ENCODE assay signal across 8 cellular contexts in genomic region chr1:89843279-89844121, GRCh38. TPM values are rescaled to one million over a fixed set of nuclear protein-coding genes. Genes with fewer than 3 reads are reported as not detected.
DNase-seq lines count a peak whose midpoint lies in the region; ATAC-seq and TF ChIP-seq lines count a peak whose summit lies in the region.

No MANE protein-coding gene starts in this region.

- H3K9me3 ChIP-seq in heart left ventricle = no peaks in the 10 kb centered on the region
- no peaks in the 10 kb centered on the region for H3K9me3 ChIP-seq in uterus

- 5 to 10% (median 5%) methylated on average over 28 to 63 of the region's 63 CpGs for WGBS in heart left ventricle, 4 donors

- peaks cover 0 to 40% (median 12%) of the 10 kb centered on the region in 12 donors for H3K4me1 ChIP-seq in heart left ventricle
- no peaks in the 10 kb centered on the region for H3K4me1 ChIP-seq in uterus

- H3K36me3 ChIP-seq in heart left ventricle = peaks cover 0 to 10% (median 0%) of the 10 kb centered on the region in 9 donors
- no peaks in the 10 kb centered on the region for H3K36me3 ChIP-seq in uterus

- peak overlapping the region in 11 of 12 donors; percentile 54 to 88 (median 73) for H3K27ac ChIP-seq in heart left ventricle
- peak overlapping the region; percentile 83 to 86 for H3K27ac ChIP-seq in uterus

- peak; percentile 81 for ATAC-seq in GM21576 (IDR thresholded peaks at IDR 0.05; ENCODE audit: unreplicated experiment)
- peak; percentile 95 for ATAC-seq in SK-N-SH treated with all-trans-retinoic acid at 6 μM for 48 hours
- ATAC-seq in heart left ventricle = peak; percentile 85 to 97 (median 94)

- peak overlapping the region; percentile 61 for H3K4me3 ChIP-seq in Jurkat, Clone E6-1 (ENCODE audit: low read length)
- H3K4me3 ChIP-seq in heart left ventricle = peak overlapping the region; percentile 62 to 89 (median 74)
- peak overlapping the region; percentile 68 to 78 for H3K4me3 ChIP-seq in uterus

- H3K9me3 Mint-ChIP-seq in activated naive CD8-positive, alpha-beta T cell (ENCODE audit: low read depth) = no peaks in the 10 kb centered on the region
- H3K9me3 Mint-ChIP-seq in progenitor cell of endocrine pancreas (ENCODE audit: low read depth) = no peaks in the 10 kb centered on the region

- peak overlapping the region; percentile 92 for H3K4me3 Mint-ChIP-seq in activated naive CD8-positive, alpha-beta T cell
- peak overlapping the region; percentile 78 for H3K4me3 Mint-ChIP-seq in progenitor cell of endocrine pancreas (ENCODE audit: low read depth)

- H3K36me3 Mint-ChIP-seq in activated naive CD8-positive, alpha-beta T cell = peaks cover 11% of the 10 kb centered on the region
- peaks cover 8% of the 10 kb centered on the region for H3K36me3 Mint-ChIP-seq in progenitor cell of endocrine pancreas (ENCODE audit: insufficient read depth)

- peak overlapping the region; percentile 98 for H3K27ac Mint-ChIP-seq in activated naive CD8-positive, alpha-beta T cell
- H3K27ac Mint-ChIP-seq in progenitor cell of endocrine pancreas = no peak overlapping the region

- peak; percentile 39 to 84 (median 74) for TF ChIP-seq CTCF in heart left ventricle (IDR thresholded peaks at IDR 0.05)
- TF ChIP-seq CTCF in progenitor cell of endocrine pancreas (IDR thresholded peaks at IDR 0.05; ENCODE audit: unreplicated experiment) = peak; percentile 78
- TF ChIP-seq CTCF in uterus (IDR thresholded peaks at IDR 0.05) = peak; percentile 30 to 75 (median 65)

- TF ChIP-seq POLR2A in heart left ventricle (IDR thresholded peaks at IDR 0.05) (no peak), uterus (IDR thresholded peaks at IDR 0.05) (no peak)

- intact Hi-C loops in heart left ventricle (cut with DNase I) (loop anchor here in 9 of 10 donors (1.0 to 10.0 kb wide), 10 partner anchors 36 to 144 kb away; no protein-coding TSS in a partner anchor), uterus (cut with DNase I; ENCODE audit: low total_unique reads) (no loop called here)

- DNase-seq in EL (peak; percentile 76), heart left ventricle (peak; percentile 68 to 88 (median 73)), progenitor cell of endocrine pancreas (ENCODE audit: low spot score, unreplicated experiment) (peak; percentile 60), uterus (peak; percentile 51 to 55)
- peak; percentile 83 for DNase-seq in Jurkat, Clone E6-1 (ENCODE audit: low read depth, low spot score)

- H3K27me3 ChIP-seq in heart left ventricle = no peaks in the 10 kb centered on the region
- H3K27me3 ChIP-seq in uterus = no peaks in the 10 kb centered on the region

- H3K27me3 Mint-ChIP-seq in activated naive CD8-positive, alpha-beta T cell = no peaks in the 10 kb centered on the region
- H3K27me3 Mint-ChIP-seq in progenitor cell of endocrine pancreas = no peaks in the 10 kb centered on the region

- H3K4me1 Mint-ChIP-seq in activated naive CD8-positive, alpha-beta T cell (ENCODE audit: low read depth) = peaks cover 54% of the 10 kb centered on the region
- peaks cover 14% of the 10 kb centered on the region for H3K4me1 Mint-ChIP-seq in progenitor cell of endocrine pancreas (ENCODE audit: low read depth)

TF ChIP-seq in SK-N-SH treated with all-trans-retinoic acid at 6 μM for 48 hours, 23 proteins besides CTCF, POLR2A, EP300 and RAD21:
- TF ChIP-seq ZFP30 (CRISPR knock-in tag; IDR thresholded peaks at IDR 0.05) (no peak), ISL1 (CRISPR knock-in tag; IDR thresholded peaks at IDR 0.05) (no peak), ESRRG (CRISPR knock-in tag; IDR thresholded peaks at IDR 0.05) (no peak), TCF4 (CRISPR knock-in tag; IDR thresholded peaks at IDR 0.05; ENCODE audit: borderline replicate concordance) (no peak), ZNF70 (CRISPR knock-in tag; IDR thresholded peaks at IDR 0.05) (no peak), SNAI2 (CRISPR knock-in tag; IDR thresholded peaks at IDR 0.05) (no peak), RARB (CRISPR knock-in tag; IDR thresholded peaks at IDR 0.05) (no peak), ZFP3 (CRISPR knock-in tag; IDR thresholded peaks at IDR 0.05) (no peak), CREB5 (CRISPR knock-in tag; IDR thresholded peaks at IDR 0.05; ENCODE audit: low read depth) (no peak), PPARA (CRISPR knock-in tag; IDR thresholded peaks at IDR 0.05; ENCODE audit: borderline replicate concordance) (no peak), BACH2 (CRISPR knock-in tag; IDR thresholded peaks at IDR 0.05; ENCODE audit: borderline replicate concordance) (no peak)
TF ChIP-seq in SK-N-SH treated with all-trans-retinoic acid at 6 μM for 48 hours: peak in this region for 0.

RNA-seq across cellular contexts. Expression of gene LRRC8D, which starts 22.7 kb away (rescaled TPM):
- polyA plus RNA-seq in Jurkat, Clone E6-1 (2012; ENCODE audit: insufficient read depth, insufficient read length) = 17.1 TPM
- total RNA-seq in heart left ventricle (10 to 100 TPM in 3 of 9 donors, 1 to 10 TPM in 6; 5.7 to 13.0 (median 8.0) TPM), progenitor cell of endocrine pancreas (41.2 and 42.1 TPM in 2 replicates), uterus (10 to 100 TPM; 12.0 to 47.4 (median 17.8) TPM)
- polyA plus RNA-seq in heart left ventricle = 10 to 100 TPM in 1 of 2 donors, 1 to 10 TPM in 1; 2.1 to 16.5 TPM

Comparison
In these comparisons a context has a peak if more than half of its experiments do, and no peak if none do; other contexts are left out.
1. Peak in every context shown above with its lines: DNase-seq, ATAC-seq, H3K4me3 ChIP-seq and H3K27ac ChIP-seq.